Comparison of ENCODE assay signal across 17 cellular contexts in genomic region chr10:96619120-96619519, GRCh38. TPM values are rescaled to one million over a fixed set of nuclear protein-coding genes. Genes with fewer than 3 reads are reported as not detected.
A peak's percentile ranks its signal among the peaks of the same experiment; 100 is the strongest.
DNase-seq lines count a peak whose midpoint lies in the region; ATAC-seq, FAIRE-seq and TF ChIP-seq lines count a peak whose summit lies in the region.
"Had no signal": no experiment of that assay in that cellular context is flagged by ENCODE, and none has a peak within 500 bp of the region (broad histone marks: within the 10 kb centered on the region; RNA-seq: fewer than 3 reads in every experiment).

No MANE protein-coding gene starts in this region.

- peak overlapping the region; percentile 16 for H3K27ac Mint-ChIP-seq in stimulated activated naive B cell treated with anti-CD40 and anti-IgM and Interleukin-4, amounts not matched to agents 10 μg/mL and 1 μg/mL and 100 μg/mL, for 72 hours
- H3K27ac Mint-ChIP-seq: activated naive CD8-positive, alpha-beta T cell treated with anti-CD3 and anti-CD28 coated beads, Interleukin-2, amount 10 ng/mL, durations not matched to agents 7 days and 5 days; mesothelial cell of epicardium; T-helper 1 cell treated with Interleukin-12 subunit alpha and Interleukin-12 subunit beta and Interleukin-4 antibody, amounts not matched to agents 30 μg/mL and 1 μg/mL, for 36 hours had no signal

- TF ChIP-seq CTCF in kidney (IDR thresholded peaks at IDR 0.05; ENCODE audit: borderline replicate concordance, extremely low read depth, insufficient read depth), result no peak

- H3K27me3 Mint-ChIP-seq in stimulated activated naive B cell treated with anti-CD40 and anti-IgM and Interleukin-4, amounts not matched to agents 10 μg/mL and 1 μg/mL and 100 μg/mL, for 72 hours, result no peaks in the 10 kb centered on the region
- H3K27me3 Mint-ChIP-seq: activated naive CD8-positive, alpha-beta T cell treated with anti-CD3 and anti-CD28 coated beads, Interleukin-2, amount 10 ng/mL, durations not matched to agents 7 days and 5 days had no signal

- no peaks in the 10 kb centered on the region for H3K36me3 ChIP-seq in kidney (ENCODE audit: control insufficient read depth in 1 of 2, insufficient read depth in 2 of 2, low read length in 2 of 2)
- H3K36me3 ChIP-seq: esophagus muscularis mucosa had no signal

- no peaks in the 10 kb centered on the region for H3K9me3 Mint-ChIP-seq in stimulated activated naive B cell treated with anti-CD40 and anti-IgM and Interleukin-4, amounts not matched to agents 10 μg/mL and 1 μg/mL and 100 μg/mL, for 72 hours
- H3K9me3 Mint-ChIP-seq: activated naive CD8-positive, alpha-beta T cell treated with anti-CD3 and anti-CD28 coated beads, Interleukin-2, amount 10 ng/mL, durations not matched to agents 7 days and 5 days; mesothelial cell of epicardium; T-helper 1 cell treated with Interleukin-12 subunit alpha and Interleukin-12 subunit beta and Interleukin-4 antibody, amounts not matched to agents 30 μg/mL and 1 μg/mL, for 36 hours had no signal

- no peak for ATAC-seq in stimulated activated naive B cell treated with anti-CD40 and anti-IgM and Interleukin-4, amounts not matched to agents 10 μg/mL and 1 μg/mL and 100 μg/mL, for 72 hours (replicated peaks)
- no peak for ATAC-seq in GM18868 (IDR thresholded peaks at IDR 0.05; ENCODE audit: unreplicated experiment)
- ATAC-seq in GM21390 (IDR thresholded peaks at IDR 0.05; ENCODE audit: unreplicated experiment), result no peak

- H3K9ac ChIP-seq in kidney (ENCODE audit: low read length in 2 of 2), result peak overlapping the region in 1 of 2 donors; percentile 47

- H3K4me3 Mint-ChIP-seq in stimulated activated naive B cell treated with anti-CD40 and anti-IgM and Interleukin-4, amounts not matched to agents 10 μg/mL and 1 μg/mL and 100 μg/mL, for 72 hours, result no peak overlapping the region
- H3K4me3 Mint-ChIP-seq: activated naive CD8-positive, alpha-beta T cell treated with anti-CD3 and anti-CD28 coated beads, Interleukin-2, amount 10 ng/mL, durations not matched to agents 7 days and 5 days; mesothelial cell of epicardium; T-helper 1 cell treated with Interleukin-12 subunit alpha and Interleukin-12 subunit beta and Interleukin-4 antibody, amounts not matched to agents 30 μg/mL and 1 μg/mL, for 36 hours had no signal

- intact Hi-C loops in kidney (cut with DNase I), result no loop called here

- H3K4me1 ChIP-seq in kidney (ENCODE audit: control insufficient read depth in 1 of 2, insufficient read depth in 1 of 2, low read depth in 1 of 2, low read length in 2 of 2), result peaks cover 10 to 11% of the 10 kb centered on the region in 2 donors

- H3K4me1 Mint-ChIP-seq in stimulated activated naive B cell treated with anti-CD40 and anti-IgM and Interleukin-4, amounts not matched to agents 10 μg/mL and 1 μg/mL and 100 μg/mL, for 72 hours, result peaks cover 6 to 7% of the 10 kb centered on the region in 2 donors

- H3K27ac ChIP-seq in kidney (ENCODE audit: low read depth in 2 of 2, low read length in 2 of 2), result peak overlapping the region; percentile 59 to 65
- H3K27ac ChIP-seq: neutrophil had no signal

- no peak for FAIRE-seq in kidney (lab: Jason Lieb, UNC)

- no peak overlapping the region for H3K4me3 ChIP-seq in kidney (ENCODE audit: low read length in 2 of 2)
- H3K4me3 ChIP-seq: esophagus muscularis mucosa had no signal

- no peaks in the 10 kb centered on the region for H3K9me3 ChIP-seq in kidney (ENCODE audit: control insufficient read depth in 1 of 2, low read length in 2 of 2)
- H3K9me3 ChIP-seq: esophagus muscularis mucosa, neutrophil had no signal

- DNase-seq in NCI-H69 (lab: John Stamatoyannopoulos, UW) (peak; percentile 39), amniotic epithelial cell (ENCODE audit: low read depth) (peak; percentile 47), kidney (no peak)
- no peak for DNase-seq in stimulated activated naive B cell treated with anti-CD40 and anti-IgM and Interleukin-4, amounts not matched to agents 10 μg/mL and 1 μg/mL and 100 μg/mL, for 72 hours
- no peak for DNase-seq in activated CD4-positive, alpha-beta T cell treated with anti-CD3 and anti-CD28 coated beads for 48 hours
- DNase-seq: activated naive CD8-positive, alpha-beta T cell treated with anti-CD3 and anti-CD28 coated beads, Interleukin-2, amount 10 ng/mL, durations not matched to agents 7 days and 5 days; DMS53; islet precursor cell; NCI-H1436; SIG-M5; stimulated activated CD4-positive, alpha-beta T cell treated with anti-CD3 and anti-CD28 coated beads, Interleukin-2, amount 100 ng/mL, for 48 hours had no signal

- peaks cover 50 to 59% of the 10 kb centered on the region in 2 donors for H3K36me3 Mint-ChIP-seq in stimulated activated naive B cell treated with anti-CD40 and anti-IgM and Interleukin-4, amounts not matched to agents 10 μg/mL and 1 μg/mL and 100 μg/mL, for 72 hours
- H3K36me3 Mint-ChIP-seq: activated naive CD8-positive, alpha-beta T cell treated with anti-CD3 and anti-CD28 coated beads, Interleukin-2, amount 10 ng/mL, durations not matched to agents 7 days and 5 days; mesothelial cell of epicardium had no signal

RNA-seq across cellular contexts. Expression of gene TM9SF3, which starts 32.3 kb away (rescaled TPM):
- 144 TPM for total RNA-seq in kidney
- 42.7 TPM for polyA plus RNA-seq in kidney (ENCODE audit: insufficient read depth, low read depth, low replicate concordance)

Comparison
In these comparisons a context has a peak if more than half of its experiments do, and no peak if none do; other contexts are left out.
1. DNase-seq: peak in NCI-H69 (single experiment) and amniotic epithelial cell (single experiment); none in kidney (single experiment), stimulated activated naive B cell treated with anti-CD40 and anti-IgM and Interleukin-4, amounts not matched to agents 10 μg/mL and 1 μg/mL and 100 μg/mL, for 72 hours (single experiment) and activated CD4-positive, alpha-beta T cell treated with anti-CD3 and anti-CD28 coated beads for 48 hours (single experiment).